In the genomic region with DNA sequence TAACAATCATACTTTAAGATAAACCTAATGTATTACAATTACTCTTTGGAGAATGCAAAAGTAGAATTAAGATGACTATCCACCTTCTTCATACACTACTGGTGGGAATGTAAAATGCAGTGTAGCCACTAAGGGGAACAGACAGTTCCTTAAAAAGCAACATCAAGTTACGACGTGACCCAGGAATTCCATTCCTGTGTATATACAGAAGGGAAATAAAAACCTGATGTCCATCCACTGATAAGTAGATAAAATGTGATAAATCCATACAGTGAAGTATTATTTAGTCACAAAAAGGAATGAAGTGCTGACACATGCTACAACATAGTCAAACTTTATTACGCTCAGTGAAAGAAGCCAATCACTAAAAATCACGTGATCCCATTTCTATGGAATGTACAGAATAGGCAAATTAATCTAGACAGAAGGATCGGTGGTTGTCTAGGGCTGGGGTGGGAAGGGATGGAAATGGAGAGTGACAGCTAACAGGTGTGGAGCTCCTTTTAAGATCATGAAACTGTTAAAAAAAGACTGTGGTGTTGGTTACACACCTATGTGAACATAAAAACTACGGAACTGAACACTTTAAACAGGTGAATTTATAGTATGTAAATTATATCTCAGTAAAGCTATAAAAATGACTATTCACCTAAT, we compare ENCODE assay signal across 18 cellular contexts.
"Had no signal": no experiment of that assay in that cellular context is flagged by ENCODE, and none has a peak within 500 bp of the region (broad histone marks: within the 10 kb centered on the region; RNA-seq: fewer than 3 reads in every experiment).

No MANE protein-coding gene starts in this region.

- ATAC-seq: activated T-cell treated with anti-CD3 and anti-CD28 coated beads, Interleukin-2, amount 50 U/mL, for 72 hours; effector memory CD8-positive, alpha-beta T cell; natural killer cell had no signal

- H3K4me3 ChIP-seq: hepatocyte, left ventricle myocardium inferior, skin epidermis, tibial nerve had no signal

- DNase-seq: activated B cell treated with CpG ODN at 0.5 μM for 24 hours; activated CD4-positive, alpha-beta T cell treated with anti-CD3 and anti-CD28 coated beads for 48 hours; activated CD8-positive, alpha-beta memory T cell treated with anti-CD3 and anti-CD28 coated beads, Interleukin-2, amount 50 U/mL, for 48 hours; activated gamma-delta T cell treated with Interleukin-2 at 50 U/mL for 16 hours; activated T-cell treated with anti-CD3 and anti-CD28 coated beads, Interleukin-2, amount 50 U/mL, for 72 hours; brain microvascular endothelial cell; cerebellar nuclear complex; dermis blood vessel endothelial cell; effector memory CD8-positive, alpha-beta T cell; kidney; left ventricle myocardium inferior; natural killer cell; retina; stimulated activated CD4-positive, alpha-beta T cell treated with anti-CD3 and anti-CD28 coated beads, Interleukin-4, amount 100 ng/mL, for 24 hours; stimulated activated naive CD4-positive, alpha-beta T cell had no signal

- H3K27ac ChIP-seq: hepatocyte, left ventricle myocardium inferior, skin epidermis, tibial nerve had no signal

- H2AFZ ChIP-seq: hepatocyte had no signal

- H3K27me3 ChIP-seq: brain microvascular endothelial cell, hepatocyte, tibial nerve had no signal

- H3K36me3 ChIP-seq: left ventricle myocardium inferior had no signal

- H3K4me2 ChIP-seq: hepatocyte had no signal
